In genomic region chr17:7687072-7687907, GRCh38 we compare ENCODE assay signal across 1 cellular context.
TF ChIP-seq lines count a peak whose summit lies in the region.

Gene TP53 (minus strand): TSS chr17:7687490. CDS start chr17:7676594, 10,896 bp downstream.

TF ChIP-seq in HCT116, 20 proteins besides CTCF, POLR2A, EP300 and RAD21 (continued from another document):
- peak; percentile 67 for TF ChIP-seq ZBTB33 (IDR thresholded peaks at IDR 0.05; ENCODE audit: extremely low read depth, insufficient replicate concordance, low read length)
- no peak for TF ChIP-seq ZNF274 (IDR thresholded peaks at IDR 0.05; ENCODE audit: low read depth, low read length)
- TF ChIP-seq CBX3 (IDR thresholded peaks at IDR 0.05; ENCODE audit: low read depth) = peak; percentile 13; the same call in 1 of the 2 replicates
- 0 out of 2 replicates have a peak, but pooled peaks have one; percentile 33 for TF ChIP-seq CEBPB (IDR thresholded peaks at IDR 0.05; ENCODE audit: low read depth)
